Comparison of ENCODE assay signal across 10 cellular contexts in the genomic region with DNA sequence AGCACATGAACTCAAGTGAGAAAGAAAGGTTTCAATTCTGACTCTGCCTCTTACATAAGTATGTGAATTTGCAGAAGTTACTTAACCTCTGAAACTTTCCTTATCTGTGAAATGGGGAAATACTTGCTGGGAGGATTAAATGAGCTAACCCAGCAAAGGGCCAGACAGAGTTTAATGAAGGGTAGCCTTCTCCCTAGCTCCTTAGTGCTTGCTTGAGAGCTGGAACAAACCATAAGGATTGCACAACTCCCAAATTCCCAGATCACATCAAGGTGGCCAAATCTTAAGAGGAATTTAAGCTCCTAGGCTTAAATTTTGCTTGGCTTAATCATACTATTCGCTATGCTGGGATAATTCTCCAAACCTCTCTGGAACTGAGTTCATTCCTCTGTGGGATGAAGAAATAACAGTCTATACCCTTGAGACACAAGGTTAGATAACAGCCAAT. TPM values are rescaled to one million over a fixed set of nuclear protein-coding genes. Genes with fewer than 3 reads are reported as not detected.
DNase-seq lines count a peak whose midpoint lies in the region; ATAC-seq and TF ChIP-seq lines count a peak whose summit lies in the region.
"Had no signal": no experiment of that assay in that cellular context is flagged by ENCODE, and none has a peak within 500 bp of the region (broad histone marks: within the 10 kb centered on the region; RNA-seq: fewer than 3 reads in every experiment).

No MANE protein-coding gene starts in this region.

- no peaks in the 10 kb centered on the region for H3K4me1 Mint-ChIP-seq in osteocyte (ENCODE audit: unreplicated experiment)

- H3K27me3 ChIP-seq in body of pancreas, result no peaks in the 10 kb centered on the region
- no peaks in the 10 kb centered on the region for H3K27me3 ChIP-seq in spleen (replicated peaks in 1 of 7)
- H3K27me3 ChIP-seq: foreskin keratinocyte had no signal

- WGBS in body of pancreas, 2 donors, result 95 to 100% methylated on average over 1 of the region's 1 CpG
- 70 to 88% (median 83%) methylated on average over 1 of the region's 1 CpG for WGBS in spleen, 5 donors

- H3K27ac Mint-ChIP-seq in osteocyte (ENCODE audit: unreplicated experiment), result no peak overlapping the region

- intact Hi-C loops in body of pancreas (cut with DNase I), result no loop called here
- intact Hi-C loops in spleen (cut with DNase I; ENCODE audit: low total_unique reads), result no loop called here

- H3K27me3 Mint-ChIP-seq in osteocyte (ENCODE audit: unreplicated experiment), result peaks cover 24% of the 10 kb centered on the region

- H3K9me3 Mint-ChIP-seq in osteocyte (ENCODE audit: unreplicated experiment), result no peaks in the 10 kb centered on the region

- H3K27ac ChIP-seq in body of pancreas (no peak overlapping the region), spleen (peak overlapping the region; percentile 7 to 90 (median 86))
- H3K27ac ChIP-seq: foreskin keratinocyte had no signal

- H3K36me3 ChIP-seq in body of pancreas (replicated peaks in 1 of 2; ENCODE audit: insufficient read depth in 1 of 2, low read depth in 2 of 2) (no peaks in the 10 kb centered on the region), spleen (no peaks in the 10 kb centered on the region)

- H3K4me3 Mint-ChIP-seq in osteocyte (ENCODE audit: unreplicated experiment), result no peak overlapping the region

- no peaks in the 10 kb centered on the region for H3K36me3 Mint-ChIP-seq in osteocyte (ENCODE audit: unreplicated experiment)

- no peaks in the 10 kb centered on the region for H3K9me3 ChIP-seq in body of pancreas
- H3K9me3 ChIP-seq in spleen, result no peaks in the 10 kb centered on the region

- H3K4me1 ChIP-seq in body of pancreas, result peaks cover 9% of the 10 kb centered on the region
- H3K4me1 ChIP-seq in spleen, result peaks cover 14 to 76% (median 56%) of the 10 kb centered on the region in 6 donors
- H3K4me1 ChIP-seq: foreskin keratinocyte had no signal

- DNase-seq in body of pancreas, result peak in 1 of 4 donors; percentile 22
- DNase-seq in spleen, result no peak
- DNase-seq in DMS79 treated with DMSO at 0.1 percent for 48 hours (lab: John Stamatoyannopoulos, UW), result no peak
- DNase-seq in activated CD8-positive, alpha-beta memory T cell treated with anti-CD3 and anti-CD28 coated beads for 24 hours, result no peak
- no peak for DNase-seq in osteocyte (ENCODE audit: extremely low spot score, unreplicated experiment)
- no peak for DNase-seq in NCI-H1092 treated with DMSO at 0.1 percent for 48 hours (lab: John Stamatoyannopoulos, UW)

- no peak for TF ChIP-seq POLR2A in body of pancreas (IDR thresholded peaks at IDR 0.05)
- TF ChIP-seq POLR2A in spleen (IDR thresholded peaks at IDR 0.05), result no peak

- no peak for TF ChIP-seq CTCF in body of pancreas (IDR thresholded peaks at IDR 0.05)
- TF ChIP-seq CTCF in spleen (IDR thresholded peaks at IDR 0.05 in 8 of 11, conservative IDR thresholded peaks at IDR 0.05 in 3 of 11), result no peak
- TF ChIP-seq CTCF in osteocyte (IDR thresholded peaks at IDR 0.05), result no peak

- ATAC-seq in GM18870 (IDR thresholded peaks at IDR 0.05; ENCODE audit: unreplicated experiment) (peak; percentile 72), HG03039 (IDR thresholded peaks at IDR 0.05; ENCODE audit: unreplicated experiment) (peak; percentile 61), body of pancreas (peak; percentile 62)
- ATAC-seq: foreskin keratinocyte, Panc1 had no signal

- no peak overlapping the region for H3K4me3 ChIP-seq in body of pancreas
- peak overlapping the region in 1 of 8 donors; percentile 21 for H3K4me3 ChIP-seq in spleen

RNA-seq across cellular contexts. Expression of gene WSB1, which starts 11.8 kb away (rescaled TPM):
- 100 to 1,000 TPM; 106 to 147 TPM for total RNA-seq in body of pancreas
- total RNA-seq in spleen, result 100 to 1,000 TPM; 356 to 641 (median 467) TPM
- polyA plus RNA-seq in spleen, result 10 to 100 TPM; 54.7 to 92.3 (median 86.3) TPM
- total RNA-seq in osteocyte, result 168 and 179 TPM in 2 replicates

Comparison
In these comparisons a context has a peak if more than half of its experiments do, and no peak if none do; other contexts are left out.
1. H3K27ac ChIP-seq: peak in spleen (8 of 8); none in body of pancreas (0 of 4).
2. Peak in every context shown above with its lines, with median percentiles within 50 percentile points of each other: ATAC-seq.